ENCODE assay signal across 24 cellular contexts in genomic region chr1:18536356-18536755, GRCh38. TPM values are rescaled to one million over a fixed set of nuclear protein-coding genes. Genes with fewer than 3 reads are reported as not detected.
A peak's percentile ranks its signal among the peaks of the same experiment; 100 is the strongest.
DNase-seq lines count a peak whose midpoint lies in the region; ATAC-seq and TF ChIP-seq lines count a peak whose summit lies in the region.
"Had no signal": no experiment of that assay in that cellular context is flagged by ENCODE, and none has a peak within 500 bp of the region (broad histone marks: within the 10 kb centered on the region; RNA-seq: fewer than 3 reads in every experiment).

No MANE protein-coding gene starts in this region.

- H3K36me3 ChIP-seq in smooth muscle cell (ENCODE audit: low read depth), result no peaks in the 10 kb centered on the region
- H3K36me3 ChIP-seq: BLaER1, HAP-1 had no signal

- H4K20me1 ChIP-seq in smooth muscle cell (ENCODE audit: low read depth), result no peaks in the 10 kb centered on the region
- H4K20me1 ChIP-seq: BLaER1 had no signal

- no peaks in the 10 kb centered on the region for H3K79me2 ChIP-seq in smooth muscle cell (ENCODE audit: low read depth)

- peak; percentile 23 for DNase-seq in activated CD8-positive, alpha-beta memory T cell treated with anti-CD3 and anti-CD28 coated beads, Interleukin-2, amount 50 U/mL, for 48 hours
- DNase-seq in activated CD8-positive, alpha-beta memory T cell treated with anti-CD3 and anti-CD28 coated beads for 24 hours, result no peak
- DNase-seq in islet precursor cell, result peak; percentile 12
- DNase-seq in sciatic nerve (ENCODE audit: low spot score), result peak; percentile 12
- no peak for DNase-seq in substantia nigra (lab: John Stamatoyannopoulos, UW)
- no peak for DNase-seq in H4 (ENCODE audit: low spot score)
- no peak for DNase-seq in smooth muscle cell (lab: John Stamatoyannopoulos, UW; ENCODE audit: unreplicated experiment)
- DNase-seq: 8988T; ACHN; CD4-positive, alpha-beta T cell; GM23248; HFFc6; Kasumi-1; NCI-H1436; NCI-H2081 treated with DMSO at 0.1 percent for 48 hours; NCI-H2171; NCI-H226; NCI-H510A; SHP77 treated with DMSO at 0.1 percent for 48 hours had no signal

- H3K9ac ChIP-seq in smooth muscle cell (ENCODE audit: low read depth), result no peak overlapping the region
- H3K9ac ChIP-seq: BLaER1, GM23248 had no signal

- H3K4me3 ChIP-seq in smooth muscle cell, result no peak overlapping the region
- H3K4me3 ChIP-seq: BLaER1, GM23248, HAP-1, K562 had no signal

- intact Hi-C loops in sciatic nerve (cut with DNase I), result no loop called here

- no peaks in the 10 kb centered on the region for H3K9me3 ChIP-seq in smooth muscle cell (replicated peaks; ENCODE audit: low read depth)
- H3K9me3 ChIP-seq: BLaER1, HAP-1 had no signal

- no peak for ATAC-seq in sciatic nerve
- ATAC-seq: HepG2, K562, Panc1 had no signal

- peaks cover 72% of the 10 kb centered on the region for H3K27me3 ChIP-seq in smooth muscle cell (ENCODE audit: low read depth)
- H3K27me3 ChIP-seq: BLaER1 had no signal

- H3K27ac ChIP-seq in substantia nigra (ENCODE audit: low read depth, low read length, poor library complexity, severe bottlenecking) (no peak overlapping the region), smooth muscle cell (ENCODE audit: low read depth) (no peak overlapping the region)
- H3K27ac ChIP-seq: BLaER1, GM23248 had no signal

- 65% methylated on average over 2 of the region's 2 CpGs for WGBS in smooth muscle cell (ENCODE audit: low lambda C conversion rate)

- TF ChIP-seq CTCF in smooth muscle cell (IDR thresholded peaks at IDR 0.05; ENCODE audit: borderline replicate concordance, insufficient read depth, poor library complexity, severe bottlenecking), result no peak

- no peaks in the 10 kb centered on the region for H3K4me1 ChIP-seq in smooth muscle cell (ENCODE audit: low read depth)
- H3K4me1 ChIP-seq: HAP-1 had no signal

- no peaks in the 10 kb centered on the region for H3F3A ChIP-seq in smooth muscle cell (ENCODE audit: low read depth)

- no peak overlapping the region for H3K4me2 ChIP-seq in smooth muscle cell
- H3K4me2 ChIP-seq: BLaER1 had no signal

- no peak overlapping the region for H2AFZ ChIP-seq in smooth muscle cell (ENCODE audit: low read depth)
- H2AFZ ChIP-seq: GM23248 had no signal

RNA-seq across cellular contexts. Expression of gene KLHDC7A, which starts 55.6 kb away (rescaled TPM):
- not detected for total RNA-seq in sciatic nerve
- 0.14 and 0.58 TPM in 2 replicates for total RNA-seq in H4 (2014; rRNA removed; shearing (Covaris generic))
- 0.18 TPM in 1 of 2 replicates, not detected in the other for total RNA-seq in smooth muscle cell
- 0.27 and 0.41 TPM in 2 replicates for polyA plus RNA-seq in smooth muscle cell
- total RNA-seq: CD4-positive, alpha-beta T cell; GM23248; HFFc6 had no signal
- polyA plus RNA-seq: GM23248 had no signal

Comparison
In these comparisons a context has a peak if more than half of its experiments do, and no peak if none do; other contexts are left out.
1. DNase-seq: peak in activated CD8-positive, alpha-beta memory T cell treated with anti-CD3 and anti-CD28 coated beads, Interleukin-2, amount 50 U/mL, for 48 hours (single experiment), islet precursor cell (single experiment) and sciatic nerve (single experiment); none in activated CD8-positive, alpha-beta memory T cell treated with anti-CD3 and anti-CD28 coated beads for 24 hours (single experiment), substantia nigra (0 of 49), H4 (single experiment) and smooth muscle cell (single experiment).